Comparison of ENCODE assay signal across 29 cellular contexts in genomic region chr9:27483576-27483975, GRCh38. TPM values are rescaled to one million over a fixed set of nuclear protein-coding genes. Genes with fewer than 3 reads are reported as not detected.
"Had no signal": no experiment of that assay in that cellular context is flagged by ENCODE, and none has a peak within 500 bp of the region (broad histone marks: within the 10 kb centered on the region; RNA-seq: fewer than 3 reads in every experiment).

No MANE protein-coding gene starts in this region.

- DNase-seq: activated CD4-positive, alpha-beta memory T cell treated with anti-CD3 and anti-CD28 coated beads for 36 hours; activated CD4-positive, alpha-beta T cell treated with anti-CD3 and anti-CD28 coated beads for 48 hours; activated effector memory CD4-positive, alpha-beta T cell treated with Interleukin-2 at 50 U/mL for 16 hours; activated naive CD4-positive, alpha-beta T cell treated with anti-CD3 and anti-CD28 coated beads for 36 hours; activated T-cell treated with anti-CD3 and anti-CD28 coated beads, Interleukin-2, amount 50 U/mL, for 72 hours; anterior cingulate cortex; central memory CD4-positive, alpha-beta T cell; dermis blood vessel endothelial cell; effector memory CD8-positive, alpha-beta T cell; hypothalamus; left ventricle myocardium inferior; midbrain; pancreas; psoas muscle; right cardiac atrium; stimulated activated CD4-positive, alpha-beta T cell treated with anti-CD3 and anti-CD28 coated beads, Interleukin-2, amount 100 ng/mL, for 24 hours; transverse colon; uterus had no signal

- H3K4me1 ChIP-seq: left ventricle myocardium inferior, psoas muscle, uterus had no signal

- FAIRE-seq: endothelial cell of umbilical vein, frontal cortex, pancreas had no signal

- H3K27ac ChIP-seq: esophagus muscularis mucosa, left ventricle myocardium inferior, neutrophil, pancreas, psoas muscle, skin epidermis, transverse colon, uterus had no signal

- H3K9me3 Mint-ChIP-seq: activated T-cell treated with anti-CD3 and anti-CD28 coated beads, Interleukin-2, amount 50 U/mL, for 72 hours; effector memory CD8-positive, alpha-beta T cell had no signal

- H3K4me3 ChIP-seq: esophagus muscularis mucosa, left ventricle myocardium inferior, pancreas, psoas muscle, skin epidermis, transverse colon, uterus had no signal

- H3K27me3 ChIP-seq: esophagus muscularis mucosa, neutrophil, pancreas, transverse colon, uterus had no signal

- H3K36me3 ChIP-seq: esophagus muscularis mucosa, left ventricle myocardium inferior, neutrophil, pancreas, transverse colon, uterus had no signal

- H3K36me3 Mint-ChIP-seq: activated CD4-positive, alpha-beta memory T cell treated with anti-CD3 and anti-CD28 coated beads for 36 hours; stimulated activated effector memory CD8-positive, alpha-beta T cell treated with anti-CD3 and anti-CD28 coated beads, Interleukin-12 subunit alpha, Interleukin-12 subunit beta, amount 100 ng/mL, for 72 hours had no signal

- H3K4me3 Mint-ChIP-seq: activated CD4-positive, alpha-beta memory T cell treated with anti-CD3 and anti-CD28 coated beads for 36 hours; activated naive CD4-positive, alpha-beta T cell treated with anti-CD3 and anti-CD28 coated beads for 36 hours; activated T-cell treated with anti-CD3 and anti-CD28 coated beads, Interleukin-2, amount 50 U/mL, for 72 hours; brain; effector memory CD8-positive, alpha-beta T cell; nephron; stimulated activated effector memory CD8-positive, alpha-beta T cell treated with anti-CD3 and anti-CD28 coated beads, Interleukin-12 subunit alpha, Interleukin-12 subunit beta, amount 100 ng/mL, for 72 hours; T-helper 1 cell treated with Interleukin-12 subunit alpha and Interleukin-12 subunit beta and Interleukin-4 antibody, amounts not matched to agents 30 μg/mL and 1 μg/mL, for 36 hours had no signal

- H3K27ac Mint-ChIP-seq: activated CD4-positive, alpha-beta memory T cell treated with anti-CD3 and anti-CD28 coated beads for 36 hours; activated naive CD4-positive, alpha-beta T cell treated with anti-CD3 and anti-CD28 coated beads for 36 hours; activated T-cell treated with anti-CD3 and anti-CD28 coated beads, Interleukin-2, amount 50 U/mL, for 72 hours; nephron; stimulated activated effector memory CD8-positive, alpha-beta T cell treated with anti-CD3 and anti-CD28 coated beads, Interleukin-12 subunit alpha, Interleukin-12 subunit beta, amount 100 ng/mL, for 72 hours; T-helper 1 cell treated with Interleukin-12 subunit alpha and Interleukin-12 subunit beta and Interleukin-4 antibody, amounts not matched to agents 30 μg/mL and 1 μg/mL, for 36 hours had no signal

- H3K27me3 Mint-ChIP-seq: activated CD4-positive, alpha-beta memory T cell treated with anti-CD3 and anti-CD28 coated beads for 36 hours; brain; effector memory CD8-positive, alpha-beta T cell had no signal

- H3K9me3 ChIP-seq: neutrophil, pancreas, transverse colon had no signal

RNA-seq across cellular contexts. Expression of gene IFNK, which starts 40.5 kb away (rescaled TPM):
- total RNA-seq: activated CD4-positive, alpha-beta memory T cell treated with anti-CD3 and anti-CD28 coated beads for 36 hours; activated T-cell treated with anti-CD3 and anti-CD28 coated beads, Interleukin-2, amount 50 U/mL, for 72 hours; dermis blood vessel endothelial cell; endothelial cell of umbilical vein; esophagus muscularis mucosa; frontal cortex; left ventricle myocardium inferior; lung microvascular endothelial cell; pancreas; psoas muscle; right cardiac atrium; temporal lobe; transverse colon; uterus had no signal
- polyA plus RNA-seq: endothelial cell of umbilical vein, pancreas, psoas muscle, right cardiac atrium had no signal

RNA-seq across cellular contexts. Expression of gene MOB3B, which starts 46.0 kb away (rescaled TPM):
- total RNA-seq: endothelial cell of umbilical vein had no signal
